In the genomic region with DNA sequence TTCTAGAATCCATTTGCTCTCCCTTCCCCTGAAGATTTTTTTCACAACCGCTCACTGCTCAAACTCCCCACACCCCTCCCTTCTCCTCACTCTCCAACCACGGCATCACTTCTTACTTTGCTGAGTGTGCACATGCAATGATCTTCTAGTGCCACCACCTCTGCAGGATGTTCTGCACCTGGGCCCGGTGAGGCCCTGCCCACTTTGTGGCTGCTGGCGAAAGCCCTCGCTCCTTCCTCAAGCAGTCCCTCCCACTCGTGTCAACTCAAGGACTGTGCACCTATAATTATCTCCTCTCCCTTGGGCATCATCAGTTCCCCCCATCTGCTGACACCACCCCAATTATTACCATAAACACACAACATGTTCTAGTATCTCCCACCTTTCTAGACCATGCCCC, we compare ENCODE assay signal across 21 cellular contexts.
"Had no signal": no experiment of that assay in that cellular context is flagged by ENCODE, and none has a peak within 500 bp of the region (broad histone marks: within the 10 kb centered on the region; RNA-seq: fewer than 3 reads in every experiment).

No MANE protein-coding gene starts in this region.

- DNase-seq: cortex of kidney; effector memory CD8-positive, alpha-beta T cell; erythroblast; head of caudate nucleus; left ventricle myocardium superior; lower lobe of right lung; natural killer cell; right lobe of liver; small intestine; stimulated activated CD4-positive, alpha-beta T cell treated with anti-CD3 and anti-CD28 coated beads, Interleukin-15, amount 100 ng/mL, for 24 hours; stimulated activated CD4-positive, alpha-beta T cell treated with anti-CD3 and anti-CD28 coated beads, Interleukin-2, amount 100 ng/mL, for 48 hours; stimulated activated naive B cell treated with anti-CD40 and anti-IgM and Interleukin-4, amounts not matched to agents 10 μg/mL and 1 μg/mL and 100 μg/mL, for 72 hours; stimulated activated naive CD8-positive, alpha-beta T cell treated with anti-CD3 and anti-CD28 coated beads, Interleukin-15, amount 100 ng/mL, for 72 hours; transverse colon; upper lobe of right lung had no signal

- H3K9ac ChIP-seq: parathyroid adenoma had no signal

- ATAC-seq: effector memory CD8-positive, alpha-beta T cell; left ventricle myocardium superior; lower lobe of right lung; natural killer cell; right lobe of liver; stimulated activated naive B cell treated with anti-CD40 and anti-IgM and Interleukin-4, amounts not matched to agents 10 μg/mL and 1 μg/mL and 100 μg/mL, for 72 hours; stimulated activated naive CD8-positive, alpha-beta T cell treated with anti-CD3 and anti-CD28 coated beads, Interleukin-15, amount 100 ng/mL, for 72 hours; upper lobe of right lung had no signal

- H2AFZ ChIP-seq: parathyroid adenoma had no signal

- H3K9me3 ChIP-seq: lower lobe of right lung, right lobe of liver, suprapubic skin, transverse colon, upper lobe of right lung, vagina had no signal

- H3K4me1 ChIP-seq: lower lobe of right lung, parathyroid adenoma, right lobe of liver, suprapubic skin, transverse colon, upper lobe of right lung, vagina had no signal

- H3K27me3 ChIP-seq: right lobe of liver, suprapubic skin, transverse colon, upper lobe of right lung, vagina had no signal

- H3K4me3 ChIP-seq: lower lobe of right lung, right lobe of liver, suprapubic skin, transverse colon, upper lobe of right lung, vagina had no signal

- H3K36me3 ChIP-seq: lower lobe of right lung, right lobe of liver, suprapubic skin, transverse colon, upper lobe of right lung, vagina had no signal

- FAIRE-seq: endometrium, frontal cortex, keratinocyte, small intestine had no signal

- H3K79me2 ChIP-seq: parathyroid adenoma had no signal

- H3K27ac ChIP-seq: lower lobe of right lung, parathyroid adenoma, right lobe of liver, suprapubic skin, transverse colon, upper lobe of right lung, vagina had no signal
